Comparison of ENCODE assay signal across 1 cellular context in genomic region chr2:175169191-175169590, GRCh38.
TF ChIP-seq lines count a peak whose summit lies in the region.

No MANE protein-coding gene starts in this region.

TF ChIP-seq in GM12878, 131 proteins besides CTCF, POLR2A, EP300 and RAD21:
- TF ChIP-seq SP1 (IDR thresholded peaks at IDR 0.05; ENCODE audit: low read depth, low read length) (no peak), CREB1 (IDR thresholded peaks at IDR 0.05; ENCODE audit: low read depth) (peak; percentile 36; the same call in 1 of the 2 replicates), PKNOX1 (IDR thresholded peaks at IDR 0.05) (peak; percentile 64)
